Comparison of ENCODE assay signal across 2 cellular contexts in genomic region chr15:35005933-35006332, GRCh38.
TF ChIP-seq lines count a peak whose summit lies in the region.

No MANE protein-coding gene starts in this region.

TF ChIP-seq in GM23338, 12 proteins besides CTCF, POLR2A, EP300 and RAD21:
- TF ChIP-seq REST (IDR thresholded peaks at IDR 0.05; ENCODE audit: unreplicated experiment) = no peak
- no peak for TF ChIP-seq CREB1 (CRISPR knock-in tag; IDR thresholded peaks at IDR 0.05; ENCODE audit: low read depth)
- no peak for TF ChIP-seq STAT1 (IDR thresholded peaks at IDR 0.05; ENCODE audit: unreplicated experiment)
- TF ChIP-seq EZH2 (IDR thresholded peaks at IDR 0.05; ENCODE audit: low read depth, unreplicated experiment) = no peak
- TF ChIP-seq ETS1 (IDR thresholded peaks at IDR 0.05) = no peak

TF ChIP-seq in H1, 55 proteins besides CTCF, POLR2A, EP300 and RAD21:
- no peak for TF ChIP-seq CBX5 (IDR thresholded peaks at IDR 0.05; ENCODE audit: low read depth, low read length)
- TF ChIP-seq MAFK (IDR thresholded peaks at IDR 0.05; ENCODE audit: low read depth, low read length) = no peak
- TF ChIP-seq HDAC6 (IDR thresholded peaks at IDR 0.05; ENCODE audit: low read depth, low read length) = no peak
- no peak for TF ChIP-seq ATF2 (IDR thresholded peaks at IDR 0.05; ENCODE audit: low read length)
- no peak for TF ChIP-seq JUND (IDR thresholded peaks at IDR 0.05; ENCODE audit: low read length)
- no peak for TF ChIP-seq CTBP2 (IDR thresholded peaks at IDR 0.05; ENCODE audit: borderline replicate concordance, insufficient read depth, insufficient read length, low read length)
- no peak for TF ChIP-seq CREB1 (IDR thresholded peaks at IDR 0.05)
- no peak for TF ChIP-seq EZH2 (IDR thresholded peaks at IDR 0.05; ENCODE audit: low read depth, low read length, severe bottlenecking)
